In the genomic region with DNA sequence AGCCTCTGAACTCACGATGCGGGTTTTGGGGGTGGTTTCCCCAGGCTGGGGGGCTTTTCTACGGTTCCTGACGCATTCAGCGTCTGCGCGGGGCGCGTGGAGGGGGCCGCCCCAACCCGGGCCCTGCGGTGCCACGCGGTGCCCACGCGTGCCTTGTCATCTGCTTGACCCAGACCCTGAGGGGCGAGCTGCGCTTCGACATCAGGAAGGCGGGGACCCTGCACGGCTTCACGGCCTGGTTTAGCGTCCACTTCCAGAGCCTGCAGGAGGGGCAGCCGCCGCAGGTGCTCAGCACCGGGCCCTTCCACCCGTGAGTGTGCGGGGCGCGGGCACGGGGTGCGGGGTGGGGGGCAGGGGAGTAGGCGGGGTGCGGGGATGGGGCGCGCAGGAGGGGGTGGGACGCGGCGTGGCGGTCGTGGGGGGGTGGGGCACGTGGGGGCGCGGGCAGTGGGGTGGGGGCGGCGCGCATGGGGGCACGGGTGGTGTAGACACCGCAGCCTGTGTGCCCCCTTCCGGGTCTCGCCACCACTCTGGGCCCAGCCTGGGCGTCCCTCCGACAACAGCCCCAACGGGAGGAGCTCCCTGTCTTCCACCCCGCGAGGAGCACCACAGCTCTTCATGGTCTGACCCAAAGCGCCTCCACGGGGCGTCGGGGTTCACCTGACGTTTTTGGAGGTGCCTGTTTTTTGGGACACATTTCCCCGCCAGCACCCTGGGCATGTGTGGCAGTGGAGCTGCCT, we compare ENCODE assay signal across 1 cellular context.
TF ChIP-seq lines count a peak whose summit lies in the region.

No MANE protein-coding gene starts in this region.

TF ChIP-seq in SK-N-SH treated with all-trans-retinoic acid at 6 μM for 48 hours, 23 proteins besides CTCF, POLR2A, EP300 and RAD21 (continued from another document):
- no peak for TF ChIP-seq CSRNP3 (CRISPR knock-in tag; IDR thresholded peaks at IDR 0.05)
- TF ChIP-seq, protein P1, sequence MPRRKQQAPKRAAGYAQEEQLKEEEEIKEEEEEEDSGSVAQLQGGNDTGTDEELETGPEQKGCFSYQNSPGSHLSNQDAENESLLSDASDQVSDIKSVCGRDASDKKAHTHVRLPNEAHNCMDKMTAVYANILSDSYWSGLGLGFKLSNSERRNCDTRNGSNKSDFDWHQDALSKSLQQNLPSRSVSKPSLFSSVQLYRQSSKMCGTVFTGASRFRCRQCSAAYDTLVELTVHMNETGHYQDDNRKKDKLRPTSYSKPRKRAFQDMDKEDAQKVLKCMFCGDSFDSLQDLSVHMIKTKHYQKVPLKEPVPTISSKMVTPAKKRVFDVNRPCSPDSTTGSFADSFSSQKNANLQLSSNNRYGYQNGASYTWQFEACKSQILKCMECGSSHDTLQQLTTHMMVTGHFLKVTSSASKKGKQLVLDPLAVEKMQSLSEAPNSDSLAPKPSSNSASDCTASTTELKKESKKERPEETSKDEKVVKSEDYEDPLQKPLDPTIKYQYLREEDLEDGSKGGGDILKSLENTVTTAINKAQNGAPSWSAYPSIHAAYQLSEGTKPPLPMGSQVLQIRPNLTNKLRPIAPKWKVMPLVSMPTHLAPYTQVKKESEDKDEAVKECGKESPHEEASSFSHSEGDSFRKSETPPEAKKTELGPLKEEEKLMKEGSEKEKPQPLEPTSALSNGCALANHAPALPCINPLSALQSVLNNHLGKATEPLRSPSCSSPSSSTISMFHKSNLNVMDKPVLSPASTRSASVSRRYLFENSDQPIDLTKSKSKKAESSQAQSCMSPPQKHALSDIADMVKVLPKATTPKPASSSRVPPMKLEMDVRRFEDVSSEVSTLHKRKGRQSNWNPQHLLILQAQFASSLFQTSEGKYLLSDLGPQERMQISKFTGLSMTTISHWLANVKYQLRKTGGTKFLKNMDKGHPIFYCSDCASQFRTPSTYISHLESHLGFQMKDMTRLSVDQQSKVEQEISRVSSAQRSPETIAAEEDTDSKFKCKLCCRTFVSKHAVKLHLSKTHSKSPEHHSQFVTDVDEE (CRISPR knock-in tag; IDR thresholded peaks at IDR 0.05), result no peak
- TF ChIP-seq POU6F1 (CRISPR knock-in tag; IDR thresholded peaks at IDR 0.05; ENCODE audit: borderline replicate concordance, low read depth), result no peak
- no peak for TF ChIP-seq ZNF70 (CRISPR knock-in tag; IDR thresholded peaks at IDR 0.05)
